Comparison of ENCODE assay signal across 7 cellular contexts in the genomic region with DNA sequence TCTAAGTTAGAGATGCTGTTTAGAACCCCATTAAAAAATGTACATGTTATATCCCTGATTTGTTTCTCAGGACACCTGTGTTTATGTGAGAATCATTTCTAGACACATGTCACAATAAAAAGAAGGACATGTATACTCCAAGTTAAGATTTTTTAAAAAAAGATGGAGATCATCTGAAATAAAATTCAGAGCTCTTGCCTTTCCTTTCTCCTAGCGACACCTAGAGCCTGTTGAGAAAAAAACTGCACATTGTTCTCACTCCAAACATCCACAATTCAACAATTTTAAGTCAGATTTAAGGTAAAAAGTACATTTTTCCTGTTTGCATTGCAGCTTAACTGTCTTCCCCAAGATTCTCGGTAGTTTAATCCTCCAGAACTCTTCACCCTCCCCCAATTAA.
A peak's percentile ranks its signal among the peaks of the same experiment; 100 is the strongest.
DNase-seq lines count a peak whose midpoint lies in the region; ATAC-seq, FAIRE-seq and TF ChIP-seq lines count a peak whose summit lies in the region.
"Not testable (repeated sequence)": the region's sequence is repeated elsewhere in the genome, so short reads cannot be mapped to it uniquely, and the experiment has no call there.

No MANE protein-coding gene starts in this region.

- H4K20me1 ChIP-seq in neural cell (ENCODE audit: insufficient read depth), result not testable (repeated sequence)

- H3F3A ChIP-seq in neural cell (ENCODE audit: insufficient read depth, low read length, poor library complexity, severe bottlenecking), result not testable (repeated sequence)

- TF ChIP-seq CTCF in HFFc6 (IDR thresholded peaks at IDR 0.05) (peak; percentile 52; the same call in 1 of the 2 replicates), choroid plexus epithelial cell (conservative IDR thresholded peaks at IDR 0.05; ENCODE audit: low read depth, low read length) (peak; percentile 32), foreskin keratinocyte (conservative IDR thresholded peaks at IDR 0.05) (peak; percentile 43), neural cell (IDR thresholded peaks at IDR 0.05; ENCODE audit: poor library complexity, severe bottlenecking) (peak; percentile 67)

- not testable (repeated sequence) for H3K9me3 ChIP-seq in neural cell (ENCODE audit: low read length)

- peak; percentile 60 for FAIRE-seq in TTC549 (lab: Jason Lieb, UNC)

- H3K4me1 Mint-ChIP-seq in HFFc6 (ENCODE audit: low read depth), result not testable (repeated sequence)

- H3K79me2 ChIP-seq in neural cell (replicated peaks; ENCODE audit: insufficient read depth, low read length), result not testable (repeated sequence)

- H3K36me3 Mint-ChIP-seq in HFFc6 (ENCODE audit: low read depth), result not testable (repeated sequence)

- H3K9ac ChIP-seq in neural cell (ENCODE audit: low read length), result not testable (repeated sequence)

- not testable (repeated sequence) for H3K4me2 ChIP-seq in neural cell (ENCODE audit: low read length)

- not testable (repeated sequence) for H2AFZ ChIP-seq in neural cell (ENCODE audit: low read depth, low read length)

- not testable (repeated sequence) for H3K9me2 ChIP-seq in neural cell (ENCODE audit: insufficient read depth, low read length)

- not testable (repeated sequence) for H3K4me3 Mint-ChIP-seq in HFFc6

- H3K27ac ChIP-seq in foreskin keratinocyte; neural cell (ENCODE audit: low read length): not testable (repeated sequence)

- not testable (repeated sequence) for H3K4me1 ChIP-seq in foreskin keratinocyte

- ATAC-seq in foreskin keratinocyte, result not testable (repeated sequence)

- peaks cover 14% of the 10 kb centered on the region for H3K27me3 ChIP-seq in foreskin keratinocyte
- not testable (repeated sequence) for H3K27me3 ChIP-seq in neural cell (ENCODE audit: insufficient read depth, low read depth, low read length)

- not testable (repeated sequence) for H3K27ac Mint-ChIP-seq in HFFc6

- DNase-seq in DMS114 treated with DMSO at 0.1 percent for 48 hours (lab: John Stamatoyannopoulos, UW; ENCODE audit: unreplicated experiment) (peak; percentile 22), HFFc6 (peak; percentile 3), NCI-H2171 treated with DMSO at 0.1 percent for 48 hours (lab: John Stamatoyannopoulos, UW) (peak; percentile 28), choroid plexus epithelial cell (ENCODE audit: low read depth) (peak; percentile 7)
- DNase-seq in foreskin keratinocyte, result not testable (repeated sequence)

- peak; percentile 75 for TF ChIP-seq RAD21 in neural cell (conservative IDR thresholded peaks at IDR 0.05)

- H3K36me3 ChIP-seq in neural cell (ENCODE audit: insufficient read depth, low read length), result not testable (repeated sequence)

- not testable (repeated sequence) for H3K9me3 Mint-ChIP-seq in HFFc6

- not testable (repeated sequence) for H3K4me3 ChIP-seq in choroid plexus epithelial cell (ENCODE audit: low read depth, low read length); neural cell (ENCODE audit: low read length)

- TF ChIP-seq EP300 in neural cell (conservative IDR thresholded peaks at IDR 0.05; ENCODE audit: poor library complexity, severe bottlenecking), result not testable (repeated sequence)

- H3K27me3 Mint-ChIP-seq in HFFc6 (ENCODE audit: insufficient read depth), result not testable (repeated sequence)

TF ChIP-seq in neural cell, 6 proteins besides CTCF, POLR2A, EP300 and RAD21:
- TF ChIP-seq SMC3 (conservative IDR thresholded peaks at IDR 0.05; ENCODE audit: poor library complexity), result peak; percentile 72
TF ChIP-seq in neural cell: peak in this region for 1; not testable (repeated sequence) for 5.
